In genomic region chr2:120889936-120890335, GRCh38 we compare ENCODE assay signal across 39 cellular contexts.
"Had no signal": no experiment of that assay in that cellular context is flagged by ENCODE, and none has a peak within 500 bp of the region (broad histone marks: within the 10 kb centered on the region; RNA-seq: fewer than 3 reads in every experiment).

No MANE protein-coding gene starts in this region.

- H3K27ac Mint-ChIP-seq: activated B cell treated with CpG ODN at 0.5 μM for 24 hours; activated CD4-positive, alpha-beta memory T cell treated with anti-CD3 and anti-CD28 coated beads for 36 hours; activated CD4-positive, alpha-beta T cell treated with anti-CD3 and anti-CD28 coated beads, Interleukin-2, amount 10 ng/mL, durations not matched to agents 24 days and 14 days; activated CD8-positive, alpha-beta T cell treated with anti-CD3 and anti-CD28 coated beads for 36 hours; activated naive CD4-positive, alpha-beta T cell treated with anti-CD3 and anti-CD28 coated beads for 36 hours; activated naive CD8-positive, alpha-beta T cell; activated naive CD8-positive, alpha-beta T cell treated with anti-CD3 and anti-CD28 coated beads, Interleukin-2, amount 10 ng/mL, durations not matched to agents 7 days and 5 days; activated naive CD8-positive, alpha-beta T cell treated with anti-CD3 and anti-CD28 coated beads, Interleukin-2, amount 50 U/mL, for 24 hours; activated T-cell treated with anti-CD3 and anti-CD28 coated beads, Interleukin-2, amount 50 U/mL, for 72 hours; activated T-helper 1 cell treated with anti-CD3 and anti-CD28 coated beads, Interleukin-12 subunit alpha, Interleukin-12 subunit beta, Interleukin-2, Interleukin-4 antibody, amounts not matched to agents 30 ng/mL and 10 ng/mL and 1 ng/mL, durations not matched to agents 14 hours and 24 hours and 36 hours; activated T-helper 17 cell treated with anti-CD3 and anti-CD28 coated beads, Interleukin-2, amount 50 U/mL, for 72 hours; T-helper 1 cell treated with Interleukin-12 subunit alpha and Interleukin-12 subunit beta and Interleukin-4 antibody, amounts not matched to agents 30 μg/mL and 1 μg/mL, for 36 hours; T-helper 2 cell treated with Interferon-gamma antibody and Interleukin-4, amounts not matched to agents 5 μg/mL and 100 μg/mL, for 36 hours had no signal

- H3K4me1 Mint-ChIP-seq: activated B cell treated with CpG ODN at 0.5 μM for 24 hours; activated CD4-positive, alpha-beta T cell treated with anti-CD3 and anti-CD28 coated beads, Interleukin-2, amount 10 ng/mL, durations not matched to agents 24 days and 14 days; activated naive CD8-positive, alpha-beta T cell treated with anti-CD3 and anti-CD28 coated beads, Interleukin-2, amount 10 ng/mL, durations not matched to agents 7 days and 5 days; activated naive CD8-positive, alpha-beta T cell treated with anti-CD3 and anti-CD28 coated beads, Interleukin-2, amount 50 U/mL, for 24 hours; activated T-helper 17 cell treated with anti-CD3 and anti-CD28 coated beads, Interleukin-2, amount 50 U/mL, for 72 hours; central memory CD8-positive, alpha-beta T cell had no signal

- H3K36me3 ChIP-seq: ascending aorta, cardiac muscle cell had no signal

- H3K27me3 ChIP-seq: ascending aorta, cardiac muscle cell had no signal

- ATAC-seq: activated CD8-positive, alpha-beta T cell treated with anti-CD3 and anti-CD28 coated beads for 36 hours; activated naive CD8-positive, alpha-beta T cell treated with anti-CD3 and anti-CD28 coated beads, Interleukin-2, amount 50 U/mL, for 24 hours; activated T-cell treated with anti-CD3 and anti-CD28 coated beads, Interleukin-2, amount 50 U/mL, for 4 hours; activated T-cell treated with anti-CD3 and anti-CD28 coated beads, Interleukin-2, amount 50 U/mL, for 72 hours; activated T-helper 17 cell treated with anti-CD3 and anti-CD28 coated beads, Interleukin-2, amount 50 U/mL, for 72 hours had no signal

- DNase-seq: activated B cell treated with CpG ODN at 0.5 μM for 24 hours; activated CD4-positive, alpha-beta memory T cell treated with anti-CD3 and anti-CD28 coated beads for 36 hours; activated CD4-positive, alpha-beta T cell treated with anti-CD3 and anti-CD28 coated beads for 4 hours; activated CD4-positive, alpha-beta T cell treated with anti-CD3 and anti-CD28 coated beads, Interleukin-2, amount 10 ng/mL, durations not matched to agents 24 days and 14 days; activated CD4-positive, alpha-beta T cell treated with anti-CD3 and anti-CD28 coated beads, Interleukin-2, amount 50 U/mL, for 1 hour; activated CD4-positive, alpha-beta T cell treated with anti-CD3 and anti-CD28 coated beads, Interleukin-2, amount 50 U/mL, for 4 hours; activated CD4-positive, CD25-positive, alpha-beta regulatory T cell treated with anti-CD3 and anti-CD28 coated beads, Interleukin-2, amount 50 U/mL, for 72 hours; activated CD8-positive, alpha-beta memory T cell treated with anti-CD3 and anti-CD28 coated beads, Interleukin-2, amount 50 U/mL, for 4 hours; activated CD8-positive, alpha-beta T cell treated with anti-CD3 and anti-CD28 coated beads for 36 hours; activated effector memory CD4-positive, alpha-beta T cell treated with anti-CD3 and anti-CD28 coated beads, Interleukin-2, amount 50 U/mL, for 16 hours; activated gamma-delta T cell treated with Interleukin-2 at 50 U/mL for 16 hours; activated naive CD4-positive, alpha-beta T cell; activated naive CD4-positive, alpha-beta T cell treated with anti-CD3 and anti-CD28 coated beads for 36 hours; activated naive CD4-positive, alpha-beta T cell treated with anti-CD3 and anti-CD28 coated beads, Interleukin-2, amount 50 U/mL, for 16 hours; activated naive CD8-positive, alpha-beta T cell treated with anti-CD3 and anti-CD28 coated beads, Interleukin-2, amount 10 ng/mL, durations not matched to agents 7 days and 5 days; activated naive CD8-positive, alpha-beta T cell treated with anti-CD3 and anti-CD28 coated beads, Interleukin-2, amount 50 U/mL, for 24 hours; activated T-cell treated with anti-CD3 and anti-CD28 coated beads for 4 hours; activated T-cell treated with anti-CD3 and anti-CD28 coated beads, Interleukin-2, amount 50 U/mL, for 1 hour; activated T-cell treated with anti-CD3 and anti-CD28 coated beads, Interleukin-2, amount 50 U/mL, for 4 hours; activated T-cell treated with anti-CD3 and anti-CD28 coated beads, Interleukin-2, amount 50 U/mL, for 72 hours; amygdala; anterior cingulate cortex; caudate nucleus; cerebellar nuclear complex; T-helper 1 cell; T-helper 2 cell; T-helper 9 cell had no signal

- H3K27ac ChIP-seq: ascending aorta, cardiac muscle cell, VCaP had no signal

- H3K9me3 ChIP-seq: ascending aorta had no signal

- FAIRE-seq: bronchial epithelial cell, TTC549 had no signal

- H3K9me3 Mint-ChIP-seq: activated B cell treated with CpG ODN at 0.5 μM for 24 hours; activated CD4-positive, alpha-beta memory T cell treated with anti-CD3 and anti-CD28 coated beads for 36 hours; activated CD4-positive, alpha-beta T cell treated with anti-CD3 and anti-CD28 coated beads, Interleukin-2, amount 10 ng/mL, durations not matched to agents 24 days and 14 days; activated CD8-positive, alpha-beta T cell treated with anti-CD3 and anti-CD28 coated beads for 36 hours; activated naive CD4-positive, alpha-beta T cell treated with anti-CD3 and anti-CD28 coated beads for 36 hours; activated naive CD8-positive, alpha-beta T cell treated with anti-CD3 and anti-CD28 coated beads, Interleukin-2, amount 10 ng/mL, durations not matched to agents 7 days and 5 days; activated naive CD8-positive, alpha-beta T cell treated with anti-CD3 and anti-CD28 coated beads, Interleukin-2, amount 50 U/mL, for 24 hours; activated T-cell treated with anti-CD3 and anti-CD28 coated beads, Interleukin-2, amount 50 U/mL, for 4 hours; activated T-cell treated with anti-CD3 and anti-CD28 coated beads, Interleukin-2, amount 50 U/mL, for 72 hours; activated T-helper 1 cell treated with anti-CD3 and anti-CD28 coated beads, Interleukin-12 subunit alpha, Interleukin-12 subunit beta, Interleukin-2, Interleukin-4 antibody, amounts not matched to agents 30 ng/mL and 10 ng/mL and 1 ng/mL, durations not matched to agents 14 hours and 24 hours and 36 hours; activated T-helper 17 cell treated with anti-CD3 and anti-CD28 coated beads, Interleukin-2, amount 50 U/mL, for 72 hours; central memory CD8-positive, alpha-beta T cell; T-helper 1 cell treated with Interleukin-12 subunit alpha and Interleukin-12 subunit beta and Interleukin-4 antibody, amounts not matched to agents 30 μg/mL and 1 μg/mL, for 36 hours; T-helper 2 cell treated with Interferon-gamma antibody and Interleukin-4, amounts not matched to agents 5 μg/mL and 100 μg/mL, for 36 hours had no signal

- H3K4me3 Mint-ChIP-seq: activated B cell treated with CpG ODN at 0.5 μM for 24 hours; activated CD4-positive, alpha-beta memory T cell treated with anti-CD3 and anti-CD28 coated beads for 36 hours; activated CD4-positive, alpha-beta T cell treated with anti-CD3 and anti-CD28 coated beads, Interleukin-2, amount 10 ng/mL, durations not matched to agents 24 days and 14 days; activated CD8-positive, alpha-beta T cell treated with anti-CD3 and anti-CD28 coated beads for 36 hours; activated naive CD4-positive, alpha-beta T cell treated with anti-CD3 and anti-CD28 coated beads for 36 hours; activated naive CD8-positive, alpha-beta T cell; activated naive CD8-positive, alpha-beta T cell treated with anti-CD3 and anti-CD28 coated beads, Interleukin-2, amount 10 ng/mL, durations not matched to agents 7 days and 5 days; activated naive CD8-positive, alpha-beta T cell treated with anti-CD3 and anti-CD28 coated beads, Interleukin-2, amount 50 U/mL, for 24 hours; activated T-cell treated with anti-CD3 and anti-CD28 coated beads, Interleukin-2, amount 50 U/mL, for 4 hours; activated T-cell treated with anti-CD3 and anti-CD28 coated beads, Interleukin-2, amount 50 U/mL, for 72 hours; activated T-helper 1 cell treated with anti-CD3 and anti-CD28 coated beads, Interleukin-12 subunit alpha, Interleukin-12 subunit beta, Interleukin-2, Interleukin-4 antibody, amounts not matched to agents 30 ng/mL and 10 ng/mL and 1 ng/mL, durations not matched to agents 14 hours and 24 hours and 36 hours; activated T-helper 17 cell treated with anti-CD3 and anti-CD28 coated beads, Interleukin-2, amount 50 U/mL, for 72 hours; brain; central memory CD8-positive, alpha-beta T cell; T-helper 1 cell treated with Interleukin-12 subunit alpha and Interleukin-12 subunit beta and Interleukin-4 antibody, amounts not matched to agents 30 μg/mL and 1 μg/mL, for 36 hours; T-helper 2 cell treated with Interferon-gamma antibody and Interleukin-4, amounts not matched to agents 5 μg/mL and 100 μg/mL, for 36 hours had no signal

- H3K36me3 Mint-ChIP-seq: activated CD4-positive, alpha-beta memory T cell treated with anti-CD3 and anti-CD28 coated beads for 36 hours; activated naive CD8-positive, alpha-beta T cell; activated naive CD8-positive, alpha-beta T cell treated with anti-CD3 and anti-CD28 coated beads, Interleukin-2, amount 10 ng/mL, durations not matched to agents 7 days and 5 days; brain had no signal

- H3K4me3 ChIP-seq: ascending aorta, cardiac muscle cell had no signal

- H3K27me3 Mint-ChIP-seq: activated CD4-positive, alpha-beta memory T cell treated with anti-CD3 and anti-CD28 coated beads for 36 hours; activated CD4-positive, alpha-beta T cell treated with anti-CD3 and anti-CD28 coated beads, Interleukin-2, amount 10 ng/mL, durations not matched to agents 24 days and 14 days; activated CD8-positive, alpha-beta T cell treated with anti-CD3 and anti-CD28 coated beads for 36 hours; activated naive CD8-positive, alpha-beta T cell; activated naive CD8-positive, alpha-beta T cell treated with anti-CD3 and anti-CD28 coated beads, Interleukin-2, amount 50 U/mL, for 24 hours; activated T-helper 17 cell treated with anti-CD3 and anti-CD28 coated beads, Interleukin-2, amount 50 U/mL, for 72 hours; brain had no signal
